Comparison of ENCODE assay signal across 1 cellular context in genomic region chr22:42662114-42663021, GRCh38.
TF ChIP-seq lines count a peak whose summit lies in the region.

No MANE protein-coding gene starts in this region.

TF ChIP-seq in WTC11, 78 proteins besides CTCF, POLR2A, EP300 and RAD21 (continued from another document):
- TF ChIP-seq, protein P1, sequence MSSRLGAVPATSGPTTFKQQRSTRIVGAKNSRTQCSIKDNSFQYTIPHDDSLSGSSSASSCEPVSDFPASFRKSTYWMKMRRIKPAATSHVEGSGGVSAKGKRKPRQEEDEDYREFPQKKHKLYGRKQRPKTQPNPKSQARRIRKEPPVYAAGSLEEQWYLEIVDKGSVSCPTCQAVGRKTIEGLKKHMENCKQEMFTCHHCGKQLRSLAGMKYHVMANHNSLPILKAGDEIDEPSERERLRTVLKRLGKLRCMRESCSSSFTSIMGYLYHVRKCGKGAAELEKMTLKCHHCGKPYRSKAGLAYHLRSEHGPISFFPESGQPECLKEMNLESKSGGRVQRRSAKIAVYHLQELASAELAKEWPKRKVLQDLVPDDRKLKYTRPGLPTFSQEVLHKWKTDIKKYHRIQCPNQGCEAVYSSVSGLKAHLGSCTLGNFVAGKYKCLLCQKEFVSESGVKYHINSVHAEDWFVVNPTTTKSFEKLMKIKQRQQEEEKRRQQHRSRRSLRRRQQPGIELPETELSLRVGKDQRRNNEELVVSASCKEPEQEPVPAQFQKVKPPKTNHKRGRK (CRISPR knock-in tag; IDR thresholded peaks at IDR 0.05; ENCODE audit: borderline replicate concordance) = no peak
- peak; percentile 84; the same call in 1 of the 2 replicates for TF ChIP-seq HMGXB4 (CRISPR knock-in tag; IDR thresholded peaks at IDR 0.05)
- TF ChIP-seq ATF1 (CRISPR knock-in tag; IDR thresholded peaks at IDR 0.05) = no peak
- no peak for TF ChIP-seq JUN (CRISPR knock-in tag; IDR thresholded peaks at IDR 0.05)
- TF ChIP-seq ARID4B (CRISPR knock-in tag; IDR thresholded peaks at IDR 0.05; ENCODE audit: borderline replicate concordance) = peak; percentile 18; the same call in 1 of the 2 replicates
- no peak for TF ChIP-seq RELA (CRISPR knock-in tag; IDR thresholded peaks at IDR 0.05; ENCODE audit: borderline replicate concordance)
- TF ChIP-seq, protein P2, sequence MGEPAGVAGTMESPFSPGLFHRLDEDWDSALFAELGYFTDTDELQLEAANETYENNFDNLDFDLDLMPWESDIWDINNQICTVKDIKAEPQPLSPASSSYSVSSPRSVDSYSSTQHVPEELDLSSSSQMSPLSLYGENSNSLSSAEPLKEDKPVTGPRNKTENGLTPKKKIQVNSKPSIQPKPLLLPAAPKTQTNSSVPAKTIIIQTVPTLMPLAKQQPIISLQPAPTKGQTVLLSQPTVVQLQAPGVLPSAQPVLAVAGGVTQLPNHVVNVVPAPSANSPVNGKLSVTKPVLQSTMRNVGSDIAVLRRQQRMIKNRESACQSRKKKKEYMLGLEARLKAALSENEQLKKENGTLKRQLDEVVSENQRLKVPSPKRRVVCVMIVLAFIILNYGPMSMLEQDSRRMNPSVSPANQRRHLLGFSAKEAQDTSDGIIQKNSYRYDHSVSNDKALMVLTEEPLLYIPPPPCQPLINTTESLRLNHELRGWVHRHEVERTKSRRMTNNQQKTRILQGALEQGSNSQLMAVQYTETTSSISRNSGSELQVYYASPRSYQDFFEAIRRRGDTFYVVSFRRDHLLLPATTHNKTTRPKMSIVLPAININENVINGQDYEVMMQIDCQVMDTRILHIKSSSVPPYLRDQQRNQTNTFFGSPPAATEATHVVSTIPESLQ (CRISPR knock-in tag; IDR thresholded peaks at IDR 0.05) = no peak
- TF ChIP-seq ZNF138 (CRISPR knock-in tag; conservative IDR thresholded peaks at IDR 0.05) = no peak
- no peak for TF ChIP-seq OVOL2 (CRISPR knock-in tag; IDR thresholded peaks at IDR 0.05; ENCODE audit: borderline replicate concordance)
- no peak for TF ChIP-seq TCF7 (CRISPR knock-in tag; IDR thresholded peaks at IDR 0.05; ENCODE audit: low read depth)
- TF ChIP-seq ZNF263 (CRISPR knock-in tag; IDR thresholded peaks at IDR 0.05; ENCODE audit: low read depth) = no peak
- TF ChIP-seq SP1 (CRISPR knock-in tag; conservative IDR thresholded peaks at IDR 0.05) = no peak
- no peak for TF ChIP-seq NFATC4 (CRISPR knock-in tag; IDR thresholded peaks at IDR 0.05)
- TF ChIP-seq NFYB (CRISPR knock-in tag; conservative IDR thresholded peaks at IDR 0.05; ENCODE audit: low read depth) = no peak
- TF ChIP-seq E2F1 (CRISPR knock-in tag; IDR thresholded peaks at IDR 0.05) = no peak; the same call in 1 of the 2 replicates
- TF ChIP-seq ZNF219 (CRISPR knock-in tag; IDR thresholded peaks at IDR 0.05; ENCODE audit: borderline replicate concordance) = no peak
- TF ChIP-seq, protein P3, sequence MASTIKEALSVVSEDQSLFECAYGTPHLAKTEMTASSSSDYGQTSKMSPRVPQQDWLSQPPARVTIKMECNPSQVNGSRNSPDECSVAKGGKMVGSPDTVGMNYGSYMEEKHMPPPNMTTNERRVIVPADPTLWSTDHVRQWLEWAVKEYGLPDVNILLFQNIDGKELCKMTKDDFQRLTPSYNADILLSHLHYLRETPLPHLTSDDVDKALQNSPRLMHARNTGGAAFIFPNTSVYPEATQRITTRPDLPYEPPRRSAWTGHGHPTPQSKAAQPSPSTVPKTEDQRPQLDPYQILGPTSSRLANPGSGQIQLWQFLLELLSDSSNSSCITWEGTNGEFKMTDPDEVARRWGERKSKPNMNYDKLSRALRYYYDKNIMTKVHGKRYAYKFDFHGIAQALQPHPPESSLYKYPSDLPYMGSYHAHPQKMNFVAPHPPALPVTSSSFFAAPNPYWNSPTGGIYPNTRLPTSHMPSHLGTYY (CRISPR knock-in tag; IDR thresholded peaks at IDR 0.05) = no peak
